Comparison of ENCODE assay signal across 7 cellular contexts in the genomic region with DNA sequence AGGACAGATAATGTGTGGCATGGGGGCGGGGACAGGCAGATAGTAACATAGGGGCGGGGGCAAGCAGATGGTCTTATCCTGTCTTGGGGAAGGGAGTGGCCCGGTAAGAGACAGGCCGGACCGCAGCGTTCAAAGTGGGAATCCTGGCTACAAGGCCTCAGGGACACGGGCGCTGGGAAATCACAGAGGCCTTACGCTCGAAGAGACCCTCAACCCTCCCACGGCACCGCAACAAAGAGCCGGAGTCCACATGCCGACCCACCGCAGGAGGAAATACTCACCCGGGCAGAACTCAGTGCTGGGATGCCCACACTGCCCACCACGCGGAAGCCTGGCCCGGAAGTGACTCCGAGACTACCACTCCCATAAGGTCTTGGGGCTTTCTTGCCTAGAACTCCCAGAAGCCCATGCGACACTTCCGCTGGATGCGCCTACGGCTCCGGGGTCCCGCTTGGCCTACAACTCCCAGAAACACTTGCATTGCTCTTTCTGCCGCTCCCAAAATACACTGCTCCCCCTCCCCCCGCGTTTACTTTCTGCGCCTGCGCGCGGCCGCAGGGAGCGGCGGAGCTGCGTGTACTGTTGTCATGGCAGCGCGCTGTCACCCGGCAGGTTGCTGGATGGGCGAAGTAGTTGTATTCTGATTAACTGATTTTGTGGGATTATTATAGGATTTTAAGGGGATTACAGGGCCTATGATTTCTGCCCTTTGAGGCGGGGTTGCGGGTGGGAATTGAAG. TPM values are rescaled to one million over a fixed set of nuclear protein-coding genes. Genes with fewer than 3 reads are reported as not detected.
A peak's percentile ranks its signal among the peaks of the same experiment; 100 is the strongest.
DNase-seq lines count a peak whose midpoint lies in the region; ATAC-seq and TF ChIP-seq lines count a peak whose summit lies in the region.

A gene (minus strand): TSS at position 344 of the 739 bp plus-strand sequence. CDS start 3,840 bp downstream, outside the sequence.

- peak within 1 kb of the TSS; percentile 39 for H2AFZ ChIP-seq in hepatocyte

- no peak for TF ChIP-seq CTCF in astrocyte of the spinal cord (IDR thresholded peaks at IDR 0.05; ENCODE audit: low read depth, low read length)
- no peak for TF ChIP-seq CTCF in hepatocyte (IDR thresholded peaks at IDR 0.05; ENCODE audit: poor library complexity)

- no peaks in the 10 kb centered on the region for H4K20me1 ChIP-seq in hepatocyte (ENCODE audit: insufficient read depth, poor library complexity, severe bottlenecking)

- H3K27me3 ChIP-seq in hepatocyte, result peaks cover 8% of the 10 kb centered on the region

- no peaks in the 10 kb centered on the region for H3K9me3 ChIP-seq in hepatocyte (ENCODE audit: low read depth)

- no peaks in the 10 kb centered on the region for H3K36me3 ChIP-seq in hepatocyte (replicated peaks; ENCODE audit: insufficient read depth, low read depth)

- H3K4me3 ChIP-seq in astrocyte of the spinal cord (ENCODE audit: low read depth, low read length) (peak within 1 kb of the TSS; percentile 77), hepatocyte (peak within 1 kb of the TSS; percentile 68)

- ATAC-seq in GM18505 (IDR thresholded peaks at IDR 0.05; ENCODE audit: unreplicated experiment) (peak; percentile 93), HG02973 (IDR thresholded peaks at IDR 0.05; ENCODE audit: unreplicated experiment) (peak; percentile 91)

- WGBS in hepatocyte (ENCODE audit: low lambda C conversion rate, missing lambda C conversion rate), result 1% methylated on average over 37 of the region's 43 CpGs

- TF ChIP-seq POLR2A in GM18505 (IDR thresholded peaks at IDR 0.05; ENCODE audit: borderline replicate concordance, extremely low read depth, insufficient read depth, insufficient read length), result peak; percentile 75

- H3K4me1 ChIP-seq in hepatocyte (ENCODE audit: insufficient read depth), result peaks cover 7% of the 10 kb centered on the region

- no peaks in the 10 kb centered on the region for H3K9me2 ChIP-seq in hepatocyte (replicated peaks; ENCODE audit: insufficient read depth)

- in situ Hi-C loops in astrocyte of the spinal cord (cut with HindIII; ENCODE audit: low sequenced_read_pairs), result no loop called here

- DNase-seq in NCI-H2029 (lab: John Stamatoyannopoulos, UW) (peak; percentile 98), T1000 (lab: John Stamatoyannopoulos, UW) (peak; percentile 95), astrocyte of the spinal cord (ENCODE audit: low read depth, low spot score) (peak; percentile 100), hepatocyte (ENCODE audit: low spot score) (peak; percentile 98), renal cortical epithelial cell (ENCODE audit: low read depth) (peak; percentile 98)

- peaks cover 17% of the 10 kb centered on the region for H3K79me2 ChIP-seq in hepatocyte

- H3K27ac ChIP-seq in hepatocyte, result peak within 1 kb of the TSS; percentile 40

- peak within 1 kb of the TSS; percentile 84 for H3K4me2 ChIP-seq in hepatocyte

RNA-seq across cellular contexts. Expression of the gene that starts here (rescaled TPM):
- total RNA-seq in hepatocyte, result 6.7 and 7.7 TPM in 2 replicates
- polyA plus RNA-seq in hepatocyte, result 12.6 and 15.9 TPM in 2 replicates
- 6.4 and 7.8 TPM in 2 replicates for total RNA-seq in renal cortical epithelial cell

Comparison
In these comparisons a context has a peak if more than half of its experiments do, and no peak if none do; other contexts are left out.
1. Peak in every context shown above with its lines: DNase-seq, ATAC-seq, H3K4me3 ChIP-seq and H3K27ac ChIP-seq.